Comparison of ENCODE assay signal across 12 cellular contexts in genomic region chr20:45049904-45050471, GRCh38. TPM values are rescaled to one million over a fixed set of nuclear protein-coding genes. Genes with fewer than 3 reads are reported as not detected.
A peak's percentile ranks its signal among the peaks of the same experiment; 100 is the strongest.
DNase-seq lines count a peak whose midpoint lies in the region; ATAC-seq, FAIRE-seq and TF ChIP-seq lines count a peak whose summit lies in the region.
"Had no signal": no experiment of that assay in that cellular context is flagged by ENCODE, and none has a peak within 500 bp of the region (broad histone marks: within the 10 kb centered on the region; RNA-seq: fewer than 3 reads in every experiment).

No MANE protein-coding gene starts in this region.

- TF ChIP-seq CTCF in GM23338 (conservative IDR thresholded peaks at IDR 0.05; ENCODE audit: low read depth in 2 of 2), result no peak
- no peak for TF ChIP-seq CTCF in astrocyte (IDR thresholded peaks at IDR 0.05; ENCODE audit: insufficient read depth, low read depth, low read length)
- no peak for TF ChIP-seq CTCF in osteocyte (IDR thresholded peaks at IDR 0.05)
- TF ChIP-seq CTCF in esophagus muscularis mucosa (IDR thresholded peaks at IDR 0.05), result no peak

- H3K4me2 ChIP-seq in GM23338 (no peak overlapping the region), astrocyte (ENCODE audit: low read length) (no peak overlapping the region), mesendoderm (ENCODE audit: low read length) (no peak overlapping the region)

- no peak for TF ChIP-seq EP300 in esophagus muscularis mucosa (IDR thresholded peaks at IDR 0.05)

- H4K20me1 ChIP-seq in GM23338 (replicated peaks; ENCODE audit: insufficient read depth) (no peaks in the 10 kb centered on the region), astrocyte (ENCODE audit: insufficient read depth, low read length) (no peaks in the 10 kb centered on the region)

- H3K27ac ChIP-seq in GM23338 (ENCODE audit: low read depth), result no peak overlapping the region
- no peak overlapping the region for H3K27ac ChIP-seq in astrocyte (ENCODE audit: low read depth, low read length)
- H3K27ac ChIP-seq in mesendoderm (ENCODE audit: low read depth, low read length), result no peak overlapping the region
- H3K27ac ChIP-seq in esophagus muscularis mucosa (replicated peaks in 1 of 4), result no peak overlapping the region
- H3K27ac ChIP-seq: adrenal gland, testis had no signal

- H3K4me1 Mint-ChIP-seq in GM23338 (peaks cover 15% of the 10 kb centered on the region; the same call in 2 of the 3 replicates), astrocyte (ENCODE audit: low read depth, unreplicated experiment) (peaks cover 45% of the 10 kb centered on the region), osteocyte (ENCODE audit: unreplicated experiment) (peaks cover 57% of the 10 kb centered on the region)

- H3K9ac ChIP-seq in astrocyte (ENCODE audit: low read length) (no peak overlapping the region), mesendoderm (ENCODE audit: low read length) (no peak overlapping the region)

- H3K56ac ChIP-seq in mesendoderm (ENCODE audit: low read length), result no peak overlapping the region

- H3K36me3 Mint-ChIP-seq in GM23338 (ENCODE audit: low read depth), result no peaks in the 10 kb centered on the region; the same call in 2 of the 3 replicates
- no peaks in the 10 kb centered on the region for H3K36me3 Mint-ChIP-seq in astrocyte (ENCODE audit: low read depth, unreplicated experiment)
- peaks cover 2% of the 10 kb centered on the region for H3K36me3 Mint-ChIP-seq in osteocyte (ENCODE audit: unreplicated experiment)

- H2AFZ ChIP-seq in GM23338 (no peak overlapping the region), astrocyte (ENCODE audit: low read depth, low read length) (no peak overlapping the region)

- H3K79me2 ChIP-seq in GM23338 (replicated peaks; ENCODE audit: insufficient read depth) (no peaks in the 10 kb centered on the region), astrocyte (ENCODE audit: insufficient read depth, low read length) (peaks cover 4% of the 10 kb centered on the region), mesendoderm (ENCODE audit: control insufficient read depth, insufficient read depth, low read length) (no peaks in the 10 kb centered on the region)

- TF ChIP-seq POLR2A in esophagus muscularis mucosa (IDR thresholded peaks at IDR 0.05; ENCODE audit: low read depth), result no peak

- no peak overlapping the region for H2AK5ac ChIP-seq in mesendoderm (ENCODE audit: low read length)

- H3F3A ChIP-seq in GM23338 (replicated peaks; ENCODE audit: low read depth), result no peaks in the 10 kb centered on the region

- H3K9me3 ChIP-seq in astrocyte (ENCODE audit: insufficient read depth, low read depth, low read length) (no peaks in the 10 kb centered on the region), esophagus muscularis mucosa (no peaks in the 10 kb centered on the region)
- H3K9me3 ChIP-seq: adrenal gland, testis had no signal

- no peak for FAIRE-seq in astrocyte (lab: Jason Lieb, UNC)

- WGBS in mesendoderm (ENCODE audit: extremely low coverage, insufficient coverage, low lambda C conversion rate), result no CpG with 5 or more reads among the region's 5 CpGs
- WGBS in esophagus muscularis mucosa, result 68% methylated on average over 5 of the region's 5 CpGs

- intact Hi-C loops in esophagus muscularis mucosa (cut with DNase I), result no loop called here

- H3K4me1 ChIP-seq in GM23338 (ENCODE audit: insufficient read depth), result peaks cover 4% of the 10 kb centered on the region; the same call in 1 of the 2 replicates
- peaks cover 16% of the 10 kb centered on the region for H3K4me1 ChIP-seq in astrocyte (ENCODE audit: insufficient read depth, low read length)
- H3K4me1 ChIP-seq in mesendoderm (ENCODE audit: control insufficient read depth, low read depth, low read length), result no peaks in the 10 kb centered on the region
- peaks cover 18 to 43% (median 37%) of the 10 kb centered on the region in 4 donors for H3K4me1 ChIP-seq in esophagus muscularis mucosa
- H3K4me1 ChIP-seq: testis had no signal

- no peak overlapping the region for H3K23ac ChIP-seq in mesendoderm (ENCODE audit: low read length)

- no peak overlapping the region for H2BK120ac ChIP-seq in mesendoderm (ENCODE audit: low read depth, low read length)

- no peaks in the 10 kb centered on the region for H3K9me3 Mint-ChIP-seq in GM23338
- no peaks in the 10 kb centered on the region for H3K9me3 Mint-ChIP-seq in astrocyte (ENCODE audit: unreplicated experiment)
- H3K9me3 Mint-ChIP-seq in osteocyte (ENCODE audit: unreplicated experiment), result no peaks in the 10 kb centered on the region

- H3K27me3 ChIP-seq in GM23338 (ENCODE audit: insufficient read depth), result no peaks in the 10 kb centered on the region
- no peaks in the 10 kb centered on the region for H3K27me3 ChIP-seq in astrocyte (ENCODE audit: insufficient read depth, low read length)
- no peaks in the 10 kb centered on the region for H3K27me3 ChIP-seq in mesendoderm (ENCODE audit: insufficient read depth, low read length, poor library complexity)
- H3K27me3 ChIP-seq in esophagus muscularis mucosa, result no peaks in the 10 kb centered on the region
- H3K27me3 ChIP-seq: adrenal gland, testis had no signal

- ATAC-seq in GM23338, result peak; percentile 48; the same call in 2 of the 3 replicates
- ATAC-seq in GM21447 (IDR thresholded peaks at IDR 0.05; ENCODE audit: unreplicated experiment), result no peak
- ATAC-seq: SK-N-SH treated with all-trans-retinoic acid at 6 μM for 48 hours had no signal

- peaks cover 2% of the 10 kb centered on the region for H3K79me1 ChIP-seq in mesendoderm (ENCODE audit: low read length)

- H3K27me3 Mint-ChIP-seq in GM23338 (ENCODE audit: insufficient read depth, low read depth, poor library complexity) (peaks cover 3% of the 10 kb centered on the region), astrocyte (ENCODE audit: low read depth, unreplicated experiment) (no peaks in the 10 kb centered on the region), osteocyte (ENCODE audit: unreplicated experiment) (no peaks in the 10 kb centered on the region)

- H3K9me2 ChIP-seq in GM23338 (ENCODE audit: insufficient read depth), result no peaks in the 10 kb centered on the region

- no peak overlapping the region for H2BK15ac ChIP-seq in mesendoderm (replicated peaks; ENCODE audit: low read depth)

- no peak overlapping the region for H3K4ac ChIP-seq in mesendoderm (ENCODE audit: low read depth, low read length)

- H3K36me3 ChIP-seq in GM23338 (ENCODE audit: insufficient read depth) (no peaks in the 10 kb centered on the region), astrocyte (ENCODE audit: insufficient read depth, low read length) (no peaks in the 10 kb centered on the region), mesendoderm (ENCODE audit: control insufficient read depth, insufficient read depth, low read length) (no peaks in the 10 kb centered on the region), esophagus muscularis mucosa (peaks cover 0 to 4% (median 0%) of the 10 kb centered on the region in 4 donors)
- H3K36me3 ChIP-seq: adrenal gland had no signal

- H2BK5ac ChIP-seq in mesendoderm (ENCODE audit: low read length), result no peak overlapping the region

- H4K5ac ChIP-seq in mesendoderm (ENCODE audit: low read length), result no peak overlapping the region

- H3K4me3 Mint-ChIP-seq in GM23338 (no peak overlapping the region), astrocyte (ENCODE audit: unreplicated experiment) (no peak overlapping the region), osteocyte (ENCODE audit: unreplicated experiment) (no peak overlapping the region)

- no peak overlapping the region for H3K18ac ChIP-seq in mesendoderm (ENCODE audit: low read length)

- peak overlapping the region; percentile 4; the same call in 1 of the 2 replicates for H3K27ac Mint-ChIP-seq in GM23338
- peak overlapping the region; percentile 67 for H3K27ac Mint-ChIP-seq in astrocyte (ENCODE audit: unreplicated experiment)
- H3K27ac Mint-ChIP-seq in osteocyte (ENCODE audit: unreplicated experiment), result peak overlapping the region; percentile 20

- no peak for DNase-seq in GM23338 (ENCODE audit: low spot score)
- DNase-seq in NOMO-1 treated with dmso at 0.1 percent for 144 hours (lab: John Stamatoyannopoulos, UW; ENCODE audit: unreplicated experiment), result peak; percentile 16
- DNase-seq in astrocyte (ENCODE audit: low read depth), result no peak
- DNase-seq in osteocyte (ENCODE audit: extremely low spot score, unreplicated experiment), result no peak
- no peak for DNase-seq in dermis blood vessel endothelial cell
- DNase-seq in mesendoderm, result no peak
- DNase-seq in esophagus muscularis mucosa (ENCODE audit: extremely low spot score), result no peak
- DNase-seq: adrenal gland, NCI-H1694 treated with DMSO at 0.1 percent for 48 hours, testis had no signal

- no peak overlapping the region for H4K8ac ChIP-seq in mesendoderm (ENCODE audit: low read depth, low read length)

- H3K4me3 ChIP-seq in GM23338 (no peak overlapping the region), astrocyte (ENCODE audit: insufficient read depth, low read depth, low read length) (no peak overlapping the region), mesendoderm (ENCODE audit: low read length) (no peak overlapping the region), esophagus muscularis mucosa (no peak overlapping the region)
- H3K4me3 ChIP-seq: adrenal gland, testis had no signal

TF ChIP-seq in GM23338, 12 proteins besides CTCF, POLR2A, EP300 and RAD21 (continues in another document):
- TF ChIP-seq ZNF331 (CRISPR knock-in tag; IDR thresholded peaks at IDR 0.05; ENCODE audit: low read depth), result no peak
- no peak for TF ChIP-seq POLR2AphosphoS5 (IDR thresholded peaks at IDR 0.05; ENCODE audit: low read depth)

RNA-seq across cellular contexts. Expression of gene KCNS1, which starts 50.9 kb away (rescaled TPM):
- 0.97 and 3.2 TPM in 2 replicates for total RNA-seq in GM23338 (2014; rRNA removed; shearing (Covaris generic))
- 0.30 and 0.37 TPM in 2 replicates for polyA plus RNA-seq in GM23338 (2016; fragmentation: Nextera tagmentation; extraction: Ambion mirVana)
- total RNA-seq in astrocyte (2.2 and 2.3 TPM in 2 replicates), osteocyte (0.26 and 0.30 TPM in 2 replicates), dermis blood vessel endothelial cell (0.33 and 0.68 TPM in 2 replicates), esophagus muscularis mucosa (under 1 TPM in 1 of 4 donors, not detected in 3; 0.17 TPM)
- 1.5 TPM for polyA plus RNA-seq in mesendoderm (2013, experiment 1 of 2)
- polyA plus RNA-seq in mesendoderm (2013, experiment 2 of 2), result 1.6 TPM

Comparison
In these comparisons a context has a peak if more than half of its experiments do, and no peak if none do; other contexts are left out.
1. H3K27ac Mint-ChIP-seq: peak in every context shown above with its lines; median percentile 67 in astrocyte; 20 in osteocyte; 4 in GM23338.